In the genomic region with DNA sequence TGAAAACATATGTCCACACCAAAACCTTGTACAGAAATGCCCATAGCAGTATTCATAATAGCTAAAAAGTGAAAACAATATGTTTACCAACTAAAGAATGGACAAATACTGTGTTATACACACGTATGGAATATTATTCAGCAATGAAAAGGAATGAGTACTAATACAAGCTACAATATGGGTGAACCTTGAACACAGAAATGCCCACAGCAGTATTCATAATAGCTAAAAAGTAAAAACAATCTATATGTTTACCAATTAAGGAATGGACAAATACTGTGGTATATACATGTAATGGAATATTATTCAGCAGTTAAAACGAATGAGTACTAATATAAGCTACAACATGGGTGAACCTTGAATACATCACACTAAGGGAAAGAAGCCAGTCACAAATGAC, we compare ENCODE assay signal across 19 cellular contexts. TPM values are rescaled to one million over a fixed set of nuclear protein-coding genes. Genes with fewer than 3 reads are reported as not detected.
DNase-seq lines count a peak whose midpoint lies in the region; ATAC-seq and TF ChIP-seq lines count a peak whose summit lies in the region.
"Had no signal": no experiment of that assay in that cellular context is flagged by ENCODE, and none has a peak within 500 bp of the region (broad histone marks: within the 10 kb centered on the region; RNA-seq: fewer than 3 reads in every experiment).

No MANE protein-coding gene starts in this region.

- peak overlapping the region in 2 of 3 donors; percentile 71 to 96 for H3K27ac Mint-ChIP-seq in CD4-positive, CD25-positive, alpha-beta regulatory T cell
- peak overlapping the region; percentile 20 for H3K27ac Mint-ChIP-seq in Calu3 (ENCODE audit: unreplicated experiment)
- peak overlapping the region; percentile 30 for H3K27ac Mint-ChIP-seq in activated naive CD8-positive, alpha-beta T cell treated with anti-CD3 and anti-CD28 coated beads, Interleukin-2, amount 10 ng/mL, durations not matched to agents 7 days and 5 days
- H3K27ac Mint-ChIP-seq in memory B cell, result peak overlapping the region; percentile 11

- no TSS peak for BruUV-seq in Calu3 (replicated peaks; lab: Mats Ljungman, UMichigan)

- H3K36me3 Mint-ChIP-seq in CD4-positive, CD25-positive, alpha-beta regulatory T cell, result peaks cover 23% of the 10 kb centered on the region
- H3K36me3 Mint-ChIP-seq in Calu3 (ENCODE audit: insufficient read depth, unreplicated experiment) (peaks cover 31% of the 10 kb centered on the region), memory B cell (peaks cover 1% of the 10 kb centered on the region)
- peaks cover 19% of the 10 kb centered on the region for H3K36me3 Mint-ChIP-seq in activated naive CD8-positive, alpha-beta T cell treated with anti-CD3 and anti-CD28 coated beads, Interleukin-2, amount 10 ng/mL, durations not matched to agents 7 days and 5 days

- DNase-seq in CD4-positive, CD25-positive, alpha-beta regulatory T cell, result no peak
- DNase-seq in Calu3 (no peak), memory B cell (ENCODE audit: low spot score in 2 of 2) (no peak), suprapubic skin (ENCODE audit: low spot score in 2 of 2) (no peak), 8988T (no peak)
- no peak for DNase-seq in activated naive CD8-positive, alpha-beta T cell treated with anti-CD3 and anti-CD28 coated beads, Interleukin-2, amount 10 ng/mL, durations not matched to agents 7 days and 5 days
- DNase-seq: effector CD8-positive, alpha-beta T cell; GDM1; islet precursor cell; naive B cell; NCI-H1436; NCI-H2171; SIG-M5; spleen; stimulated activated CD8-positive, alpha-beta memory T cell treated with anti-CD3 and anti-CD28 coated beads, Interleukin-4, amount 100 ng/mL, for 48 hours had no signal

- H3K4me3 ChIP-seq in CD4-positive, CD25-positive, alpha-beta regulatory T cell (ENCODE audit: low read depth, low read length), result peak overlapping the region; percentile 88
- H3K4me3 ChIP-seq in suprapubic skin, result no peak overlapping the region
- H3K4me3 ChIP-seq: lung, spleen, thoracic aorta had no signal

- peaks cover 14% of the 10 kb centered on the region for H3K36me3 ChIP-seq in CD4-positive, CD25-positive, alpha-beta regulatory T cell (ENCODE audit: control insufficient read depth, insufficient read depth, low read length)
- H3K36me3 ChIP-seq in suprapubic skin, result peaks cover 6% of the 10 kb centered on the region
- H3K36me3 ChIP-seq: thoracic aorta had no signal

- no peaks in the 10 kb centered on the region for H3K27me3 ChIP-seq in CD4-positive, CD25-positive, alpha-beta regulatory T cell (ENCODE audit: control insufficient read depth, insufficient read depth, low read length)
- no peaks in the 10 kb centered on the region for H3K27me3 ChIP-seq in suprapubic skin
- H3K27me3 ChIP-seq: spleen had no signal

- peaks cover 27 to 59% (median 40%) of the 10 kb centered on the region in 4 donors for H3K4me1 Mint-ChIP-seq in CD4-positive, CD25-positive, alpha-beta regulatory T cell
- H3K4me1 Mint-ChIP-seq in Calu3 (ENCODE audit: low read depth, unreplicated experiment) (no peaks in the 10 kb centered on the region), memory B cell (peaks cover 6% of the 10 kb centered on the region)
- H3K4me1 Mint-ChIP-seq in activated naive CD8-positive, alpha-beta T cell treated with anti-CD3 and anti-CD28 coated beads, Interleukin-2, amount 10 ng/mL, durations not matched to agents 7 days and 5 days, result peaks cover 42% of the 10 kb centered on the region

- no peaks in the 10 kb centered on the region for H3K27me3 Mint-ChIP-seq in CD4-positive, CD25-positive, alpha-beta regulatory T cell
- H3K27me3 Mint-ChIP-seq in Calu3 (ENCODE audit: unreplicated experiment) (no peaks in the 10 kb centered on the region), memory B cell (no peaks in the 10 kb centered on the region)
- peaks cover 2% of the 10 kb centered on the region for H3K27me3 Mint-ChIP-seq in activated naive CD8-positive, alpha-beta T cell treated with anti-CD3 and anti-CD28 coated beads, Interleukin-2, amount 10 ng/mL, durations not matched to agents 7 days and 5 days
- H3K27me3 Mint-ChIP-seq: naive B cell had no signal

- ATAC-seq in CD4-positive, CD25-positive, alpha-beta regulatory T cell (ENCODE audit: low read depth in 2 of 2), result no peak
- no peak for ATAC-seq in activated naive CD8-positive, alpha-beta T cell treated with anti-CD3 and anti-CD28 coated beads, Interleukin-2, amount 10 ng/mL, durations not matched to agents 7 days and 5 days (ENCODE audit: low read depth)
- ATAC-seq in memory B cell (ENCODE audit: low read depth), result no peak
- no peak for ATAC-seq in GM19351 (IDR thresholded peaks at IDR 0.05; ENCODE audit: unreplicated experiment)
- no peak for ATAC-seq in GM19455 (IDR thresholded peaks at IDR 0.05; ENCODE audit: unreplicated experiment)

- TF ChIP-seq POLR2A in suprapubic skin (IDR thresholded peaks at IDR 0.05), result no peak

- POLR2A ChIA-PET in activated naive CD8-positive, alpha-beta T cell treated with anti-CD3 and anti-CD28 coated beads, Interleukin-2, amount 10 ng/mL, durations not matched to agents 7 days and 5 days (lab: Charles Lee), result no interaction called here

- H3K9me3 Mint-ChIP-seq in CD4-positive, CD25-positive, alpha-beta regulatory T cell, result no peaks in the 10 kb centered on the region
- H3K9me3 Mint-ChIP-seq in Calu3 (ENCODE audit: low read depth, unreplicated experiment) (no peaks in the 10 kb centered on the region), memory B cell (no peaks in the 10 kb centered on the region)
- H3K9me3 Mint-ChIP-seq in activated naive CD8-positive, alpha-beta T cell treated with anti-CD3 and anti-CD28 coated beads, Interleukin-2, amount 10 ng/mL, durations not matched to agents 7 days and 5 days, result no peaks in the 10 kb centered on the region
- H3K9me3 Mint-ChIP-seq: naive B cell had no signal

- intact Hi-C loops in Calu3 (cut with micrococcal nuclease; ENCODE audit: unreplicated experiment), result no loop called here

- no peak for TF ChIP-seq CTCF in Calu3 (IDR thresholded peaks at IDR 0.05; ENCODE audit: unreplicated experiment)
- no peak for TF ChIP-seq CTCF in suprapubic skin (IDR thresholded peaks at IDR 0.05)

- peaks cover 38% of the 10 kb centered on the region for H3K4me1 ChIP-seq in CD4-positive, CD25-positive, alpha-beta regulatory T cell (ENCODE audit: control insufficient read depth, insufficient read depth, low read length, poor library complexity, severe bottlenecking)
- H3K4me1 ChIP-seq in suprapubic skin, result peaks cover 31% of the 10 kb centered on the region

- no peak for TF ChIP-seq EP300 in suprapubic skin (IDR thresholded peaks at IDR 0.05)

- no peaks in the 10 kb centered on the region for H3K9me3 ChIP-seq in CD4-positive, CD25-positive, alpha-beta regulatory T cell (ENCODE audit: control insufficient read depth in 2 of 2, low read length in 2 of 2)
- H3K9me3 ChIP-seq in suprapubic skin, result no peaks in the 10 kb centered on the region
- H3K9me3 ChIP-seq: spleen, thoracic aorta had no signal

- 93% methylated on average over 2 of the region's 2 CpGs for WGBS in suprapubic skin

- H3K27ac ChIP-seq in CD4-positive, CD25-positive, alpha-beta regulatory T cell (ENCODE audit: insufficient read depth, low read length, poor library complexity, severe bottlenecking), result no peak overlapping the region
- no peak overlapping the region for H3K27ac ChIP-seq in suprapubic skin
- H3K27ac ChIP-seq: spleen, thoracic aorta had no signal

- CTCF ChIA-PET in Calu3 (lab: Charles Lee), result no interaction called here

- peak overlapping the region; percentile 13 to 86 (median 66) for H3K4me3 Mint-ChIP-seq in CD4-positive, CD25-positive, alpha-beta regulatory T cell
- H3K4me3 Mint-ChIP-seq in Calu3 (ENCODE audit: low read depth, unreplicated experiment) (no peak overlapping the region), memory B cell (no peak overlapping the region)
- H3K4me3 Mint-ChIP-seq in activated naive CD8-positive, alpha-beta T cell treated with anti-CD3 and anti-CD28 coated beads, Interleukin-2, amount 10 ng/mL, durations not matched to agents 7 days and 5 days, result peak overlapping the region; percentile 49

RNA-seq across cellular contexts. Expression of a gene that starts 3.0 kb away (rescaled TPM):
- total RNA-seq in CD4-positive, CD25-positive, alpha-beta regulatory T cell, result 137 TPM
- 10 to 100 TPM; 17.3 to 28.1 (median 18.9) TPM for polyA plus RNA-seq in CD4-positive, CD25-positive, alpha-beta regulatory T cell
- 28.0 and 39.0 TPM in 2 replicates for total RNA-seq in Calu3 (2022)
- 10 to 100 TPM; 36.0 to 37.3 TPM for total RNA-seq in activated naive CD8-positive, alpha-beta T cell treated with anti-CD3 and anti-CD28 coated beads, Interleukin-2, amount 10 ng/mL, durations not matched to agents 7 days and 5 days
- total RNA-seq in suprapubic skin, result 10 to 100 TPM; 50.4 to 81.5 (median 72.4) TPM

Comparison
In these comparisons a context has a peak if more than half of its experiments do, and no peak if none do; other contexts are left out.
1. H3K27ac Mint-ChIP-seq: peak in every context shown above with its lines; median percentile 84 in CD4-positive, CD25-positive, alpha-beta regulatory T cell; 30 in activated naive CD8-positive, alpha-beta T cell treated with anti-CD3 and anti-CD28 coated beads, Interleukin-2, amount 10 ng/mL, durations not matched to agents 7 days and 5 days; 20 in Calu3; 11 in memory B cell.
2. H3K4me3 Mint-ChIP-seq: peak in CD4-positive, CD25-positive, alpha-beta regulatory T cell (4 of 4) and activated naive CD8-positive, alpha-beta T cell treated with anti-CD3 and anti-CD28 coated beads, Interleukin-2, amount 10 ng/mL, durations not matched to agents 7 days and 5 days (single experiment); none in Calu3 (single experiment) and memory B cell (single experiment).